In the genomic region with DNA sequence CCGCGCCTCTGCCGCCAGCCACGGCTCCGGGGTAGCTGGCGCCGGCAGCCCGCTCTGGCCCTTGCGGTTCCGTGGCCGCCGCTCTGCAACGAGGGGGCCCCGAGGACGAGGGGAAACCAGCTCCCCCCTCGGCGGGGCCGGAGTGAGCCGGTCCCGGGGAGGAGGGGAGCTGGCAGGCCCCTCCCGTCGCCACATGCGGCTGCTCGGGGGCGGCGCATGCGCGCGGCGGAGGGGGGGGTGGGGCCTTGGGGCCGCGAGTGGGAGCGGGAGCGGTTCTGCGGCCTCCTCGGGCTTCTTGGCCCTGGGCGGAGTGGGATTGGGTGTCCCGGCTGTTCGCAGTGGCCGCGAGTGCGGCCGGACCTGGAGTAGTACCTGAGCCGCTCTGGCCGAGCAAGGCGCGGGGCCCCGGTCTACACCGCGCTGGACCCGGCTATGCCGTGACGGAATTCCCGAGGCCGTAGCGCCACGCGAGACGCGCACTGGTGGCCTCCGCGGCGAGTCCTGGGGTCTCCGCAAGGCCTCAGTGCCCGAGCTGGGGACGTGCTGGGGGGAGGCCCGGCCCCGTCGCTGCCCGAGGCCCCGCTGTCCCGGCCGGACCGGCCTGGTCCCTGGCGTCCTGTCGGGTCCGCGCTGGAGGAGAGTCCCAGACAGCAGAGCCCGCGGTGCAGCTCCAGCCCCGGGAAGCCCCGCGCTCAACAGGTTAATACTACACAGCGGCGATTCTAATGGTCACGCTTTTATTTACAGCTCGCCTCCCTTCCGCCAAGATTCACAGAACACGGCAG, we compare ENCODE assay signal across 8 cellular contexts. TPM values are rescaled to one million over a fixed set of nuclear protein-coding genes. Genes with fewer than 3 reads are reported as not detected.
DNase-seq lines count a peak whose midpoint lies in the region; ATAC-seq and TF ChIP-seq lines count a peak whose summit lies in the region.

No MANE protein-coding gene starts in this region.

- H3K4me1 Mint-ChIP-seq in activated naive CD8-positive, alpha-beta T cell treated with anti-CD3 and anti-CD28 coated beads, Interleukin-2, amount 10 ng/mL, durations not matched to agents 7 days and 5 days = peaks cover 12% of the 10 kb centered on the region

- no peaks in the 10 kb centered on the region for H3F3A ChIP-seq in GM23248 (ENCODE audit: insufficient read depth)

- H2AFZ ChIP-seq in GM23248 (peak overlapping the region; percentile 96), parathyroid adenoma (peak overlapping the region; percentile 98)

- peak overlapping the region; percentile 72 for H3K27ac ChIP-seq in GM23248
- H3K27ac ChIP-seq in parathyroid adenoma = peak overlapping the region; percentile 86
- peak overlapping the region; percentile 84 to 87 for H3K27ac ChIP-seq in tibial artery

- H3K27me3 ChIP-seq in GM23248 (replicated peaks; ENCODE audit: insufficient read depth) = no peaks in the 10 kb centered on the region
- no peaks in the 10 kb centered on the region for H3K27me3 ChIP-seq in parathyroid adenoma (ENCODE audit: control insufficient read depth, insufficient read depth, low read length)
- no peaks in the 10 kb centered on the region for H3K27me3 ChIP-seq in tibial artery

- intact Hi-C loops in Right ventricle myocardium superior (cut with DNase I) = no loop called here
- intact Hi-C loops in tibial artery (cut with DNase I; ENCODE audit: low total_unique reads) = loop anchor here (5.0 kb wide), 2 partner anchors 76 to 294 kb away; partner anchors contain the start of gene INSIG1

- 0 to 1% methylated on average over 22 to 68 of the region's 89 CpGs for WGBS in GM23248 (ENCODE audit: low coverage in 1 of 2, low lambda C conversion rate in 2 of 2, missing lambda C conversion rate in 2 of 2), 2 experiments

- H3K9me3 ChIP-seq in GM23248 (ENCODE audit: low read depth) (no peaks in the 10 kb centered on the region), parathyroid adenoma (ENCODE audit: control insufficient read depth, low read length) (no peaks in the 10 kb centered on the region), tibial artery (no peaks in the 10 kb centered on the region)

- peak overlapping the region; percentile 87 for H3K4me3 ChIP-seq in GM23248
- peak overlapping the region; percentile 81 for H3K4me3 ChIP-seq in parathyroid adenoma (ENCODE audit: low read depth, low read length)
- peak overlapping the region; percentile 80 to 100 for H3K4me3 ChIP-seq in tibial artery

- H3K4me2 ChIP-seq in GM23248 (ENCODE audit: unreplicated experiment) (peak overlapping the region; percentile 87), parathyroid adenoma (ENCODE audit: low read length) (peak overlapping the region; percentile 87)

- peaks cover 5% of the 10 kb centered on the region for H3K36me3 Mint-ChIP-seq in activated naive CD8-positive, alpha-beta T cell treated with anti-CD3 and anti-CD28 coated beads, Interleukin-2, amount 10 ng/mL, durations not matched to agents 7 days and 5 days

- DNase-seq in GDM1 (lab: John Stamatoyannopoulos, UW) = peak; percentile 72
- DNase-seq in GM23248 = peak; percentile 91
- peak; percentile 77 for DNase-seq in LHCN-M2 (ENCODE audit: low read depth)
- peak; percentile 92 for DNase-seq in activated naive CD8-positive, alpha-beta T cell treated with anti-CD3 and anti-CD28 coated beads, Interleukin-2, amount 10 ng/mL, durations not matched to agents 7 days and 5 days
- DNase-seq in Right ventricle myocardium superior = peak; percentile 83
- peak; percentile 54 to 91 for DNase-seq in tibial artery

- no peaks in the 10 kb centered on the region for H3K9me2 ChIP-seq in GM23248 (ENCODE audit: insufficient read depth)

- POLR2A ChIA-PET in activated naive CD8-positive, alpha-beta T cell treated with anti-CD3 and anti-CD28 coated beads, Interleukin-2, amount 10 ng/mL, durations not matched to agents 7 days and 5 days (lab: Charles Lee) = interaction anchor here (0.7 to 1.7 kb wide), 10 partner anchors 12 to 641 kb away, joined by 3 to 15 read pairs (median 4); partner anchors contain the start of genes INSIG1 and RBM33

- no peaks in the 10 kb centered on the region for H3K9me3 Mint-ChIP-seq in activated naive CD8-positive, alpha-beta T cell treated with anti-CD3 and anti-CD28 coated beads, Interleukin-2, amount 10 ng/mL, durations not matched to agents 7 days and 5 days

- H3K27me3 Mint-ChIP-seq in activated naive CD8-positive, alpha-beta T cell treated with anti-CD3 and anti-CD28 coated beads, Interleukin-2, amount 10 ng/mL, durations not matched to agents 7 days and 5 days = no peaks in the 10 kb centered on the region

- H3K4me3 Mint-ChIP-seq in activated naive CD8-positive, alpha-beta T cell treated with anti-CD3 and anti-CD28 coated beads, Interleukin-2, amount 10 ng/mL, durations not matched to agents 7 days and 5 days = peak overlapping the region; percentile 92

- TF ChIP-seq CTCF in parathyroid adenoma (IDR thresholded peaks at IDR 0.05) = no peak
- peak in 1 of 2 experiments; percentile 28 for TF ChIP-seq CTCF in tibial artery (IDR thresholded peaks at IDR 0.05)

- peak overlapping the region; percentile 92 for H3K27ac Mint-ChIP-seq in activated naive CD8-positive, alpha-beta T cell treated with anti-CD3 and anti-CD28 coated beads, Interleukin-2, amount 10 ng/mL, durations not matched to agents 7 days and 5 days

- H3K9ac ChIP-seq in GM23248 (peak overlapping the region; percentile 91), parathyroid adenoma (peak overlapping the region; percentile 94)

- in situ Hi-C loops in GM23248 (cut with MboI) = no loop called here

- peak; percentile 88 for ATAC-seq in SK-N-SH treated with all-trans-retinoic acid at 6 μM for 48 hours
- ATAC-seq in activated naive CD8-positive, alpha-beta T cell treated with anti-CD3 and anti-CD28 coated beads, Interleukin-2, amount 10 ng/mL, durations not matched to agents 7 days and 5 days (ENCODE audit: low read depth) = peak; percentile 77
- peak; percentile 99 for ATAC-seq in Right ventricle myocardium superior (ENCODE audit: poor library complexity)

- H3K4me1 ChIP-seq in GM23248 (ENCODE audit: insufficient read depth) = no peaks in the 10 kb centered on the region
- no peaks in the 10 kb centered on the region for H3K4me1 ChIP-seq in parathyroid adenoma
- H3K4me1 ChIP-seq in tibial artery = peaks cover 0 to 16% (median 14%) of the 10 kb centered on the region in 4 donors

- no peaks in the 10 kb centered on the region for H4K20me1 ChIP-seq in GM23248 (ENCODE audit: insufficient read depth)

- peaks cover 44% of the 10 kb centered on the region for H3K79me2 ChIP-seq in GM23248 (ENCODE audit: insufficient read depth)
- H3K79me2 ChIP-seq in parathyroid adenoma = no peaks in the 10 kb centered on the region

- H3K36me3 ChIP-seq in GM23248 (ENCODE audit: low read depth) = no peaks in the 10 kb centered on the region; the same call in 1 of the 2 replicates
- no peaks in the 10 kb centered on the region for H3K36me3 ChIP-seq in parathyroid adenoma (ENCODE audit: control insufficient read depth, insufficient read depth, low read length)
- H3K36me3 ChIP-seq in tibial artery = no peaks in the 10 kb centered on the region

TF ChIP-seq in SK-N-SH treated with all-trans-retinoic acid at 6 μM for 48 hours, 23 proteins besides CTCF, POLR2A, EP300 and RAD21:
- TF ChIP-seq ARNTL (CRISPR knock-in tag; IDR thresholded peaks at IDR 0.05; ENCODE audit: borderline replicate concordance, low read depth) (0 out of 2 replicates have a peak, but pooled peaks have one; percentile 23), CREB5 (CRISPR knock-in tag; IDR thresholded peaks at IDR 0.05; ENCODE audit: low read depth) (no peak), BACH2 (CRISPR knock-in tag; IDR thresholded peaks at IDR 0.05; ENCODE audit: borderline replicate concordance) (no peak), TSHZ2 (CRISPR knock-in tag; IDR thresholded peaks at IDR 0.05) (peak; percentile 74; the same call in 1 of the 2 replicates), ZFP3 (CRISPR knock-in tag; IDR thresholded peaks at IDR 0.05) (0 out of 2 replicates have a peak, but pooled peaks have one; percentile 20)

RNA-seq across cellular contexts. Expression of gene PAXIP1, which starts 0.5 kb away (rescaled TPM):
- 5.3 and 5.8 TPM in 2 replicates for total RNA-seq in GM23248 (2014; rRNA removed; shearing (Covaris generic))
- polyA plus RNA-seq in GM23248 (2016; fragmentation: Nextera tagmentation; extraction: Ambion mirVana) = 1.8 and 2.1 TPM in 2 replicates
- 18.5 and 21.4 TPM in 2 replicates for total RNA-seq in LHCN-M2 (2014; rRNA removed)
- polyA plus RNA-seq in LHCN-M2 (2012) = 5.1 TPM
- total RNA-seq in activated naive CD8-positive, alpha-beta T cell treated with anti-CD3 and anti-CD28 coated beads, Interleukin-2, amount 10 ng/mL, durations not matched to agents 7 days and 5 days = 10 to 100 TPM; 29.0 to 32.0 TPM
- 5.5 TPM for total RNA-seq in Right ventricle myocardium superior

Comparison
In these comparisons a context has a peak if more than half of its experiments do, and no peak if none do; other contexts are left out.
1. Peak in every context shown above with its lines: DNase-seq, ATAC-seq, H3K4me3 ChIP-seq and H3K27ac ChIP-seq.